Comparison of ENCODE assay signal across 12 cellular contexts in genomic region chr13:102873653-102874052, GRCh38. TPM values are rescaled to one million over a fixed set of nuclear protein-coding genes. Genes with fewer than 3 reads are reported as not detected.
DNase-seq lines count a peak whose midpoint lies in the region; ATAC-seq and TF ChIP-seq lines count a peak whose summit lies in the region.
"Had no signal": no experiment of that assay in that cellular context is flagged by ENCODE, and none has a peak within 500 bp of the region (broad histone marks: within the 10 kb centered on the region; RNA-seq: fewer than 3 reads in every experiment).

No MANE protein-coding gene starts in this region.

- no peaks in the 10 kb centered on the region; the same call in 1 of the 2 replicates for H3K9me2 ChIP-seq in SK-N-SH

- peaks cover 17% of the 10 kb centered on the region for H3K36me3 ChIP-seq in brain microvascular endothelial cell (replicated peaks)
- H3K36me3 ChIP-seq in SK-N-SH (replicated peaks in 1 of 2; ENCODE audit: control insufficient read depth in 1 of 2, insufficient read depth in 2 of 2, low read length in 1 of 2): peaks cover 48 to 67% of the 10 kb centered on the region in 2 experiments

- H3K4me3 ChIP-seq in brain microvascular endothelial cell (ENCODE audit: low read depth, low read length) (no peak overlapping the region), SK-N-SH (ENCODE audit: low read depth in 2 of 2, low read length in 1 of 2) (no peak overlapping the region)
- H3K4me3 ChIP-seq: gastroesophageal sphincter, lung had no signal

- no peak overlapping the region for H3K4me2 ChIP-seq in SK-N-SH

- 54% methylated on average over 3 of the region's 3 CpGs for WGBS in SK-N-SH (ENCODE audit: low lambda C conversion rate)

- TF ChIP-seq EP300 in SK-N-SH (IDR thresholded peaks at IDR 0.05; ENCODE audit: borderline replicate concordance in 1 of 2, low read depth in 1 of 2, low read length in 1 of 2): no peak

- POLR2A ChIA-PET in SK-N-SH (lab: Yijun Ruan, JAX): no interaction called here

- H3K27ac ChIP-seq in brain microvascular endothelial cell: no peak overlapping the region
- no peak overlapping the region for H3K27ac ChIP-seq in caudate nucleus (ENCODE audit: low read depth, low read length)
- no peak overlapping the region for H3K27ac ChIP-seq in SK-N-SH (ENCODE audit: low read depth in 2 of 2, low read length in 1 of 2)
- H3K27ac ChIP-seq: gastroesophageal sphincter had no signal

- H3K9me3 ChIP-seq in SK-N-SH: no peaks in the 10 kb centered on the region
- H3K9me3 ChIP-seq: gastroesophageal sphincter had no signal

- no peak for TF ChIP-seq CTCF in GM20000 (IDR thresholded peaks at IDR 0.05; ENCODE audit: extremely low read depth, missing control alignments)
- TF ChIP-seq CTCF in brain microvascular endothelial cell (IDR thresholded peaks at IDR 0.05; ENCODE audit: low read depth, low read length, missing control alignments): no peak
- no peak for TF ChIP-seq CTCF in SK-N-SH (IDR thresholded peaks at IDR 0.05)

- H3K9ac ChIP-seq in SK-N-SH: no peak overlapping the region

- CTCF ChIA-PET in SK-N-SH (lab: Yijun Ruan, JAX): interaction anchor here (0.6 to 1.1 kb wide), 2 partner anchors 11 to 284 kb away, joined by 3 read pairs; no protein-coding TSS in a partner anchor

- H3K4me1 ChIP-seq in SK-N-SH (ENCODE audit: control insufficient read depth in 1 of 2, insufficient read depth in 2 of 2, low read depth in 1 of 2, low read length in 1 of 2): peaks cover 0 to 5% of the 10 kb centered on the region in 2 experiments; a peak in 1 of 4 replicates

- ATAC-seq in HG03060 (IDR thresholded peaks at IDR 0.05; ENCODE audit: low read depth, unreplicated experiment): peak; percentile 87
- ATAC-seq: gastroesophageal sphincter had no signal

- no peak overlapping the region for H2AFZ ChIP-seq in SK-N-SH (ENCODE audit: low read depth)

- peaks cover 3% of the 10 kb centered on the region; the same call in 1 of the 2 replicates for H3K79me2 ChIP-seq in SK-N-SH (ENCODE audit: insufficient read depth)

- H3K27me3 ChIP-seq in brain microvascular endothelial cell (replicated peaks) (no peaks in the 10 kb centered on the region), SK-N-SH (ENCODE audit: insufficient read depth) (no peaks in the 10 kb centered on the region)
- H3K27me3 ChIP-seq: gastroesophageal sphincter had no signal

- in situ Hi-C loops in brain microvascular endothelial cell (cut with HindIII; ENCODE audit: low pct_ligation_motif_present, low sequenced_read_pairs): loop anchor here (25.0 kb wide), 1 partner anchor 286 kb away; the partner anchor contains the start of gene TPP2

- DNase-seq in ELR (ENCODE audit: low read depth) (peak; percentile 40), GM20000 (ENCODE audit: low spot score) (peak; percentile 11), brain microvascular endothelial cell (peak; percentile 24), C1 segment of cervical spinal cord (lab: John Stamatoyannopoulos, UW) (no peak), caudate nucleus (lab: John Stamatoyannopoulos, UW) (no peak), SK-N-SH (no peak), COR-L47 (lab: John Stamatoyannopoulos, UW) (no peak)
- DNase-seq: activated T-cell treated with anti-CD3 and anti-CD28 coated beads, Interleukin-2, amount 50 U/mL, for 48 hours; Karpas-422 had no signal

- H3F3A ChIP-seq in SK-N-SH (replicated peaks; ENCODE audit: insufficient read depth): no peaks in the 10 kb centered on the region

- H4K20me1 ChIP-seq in SK-N-SH (ENCODE audit: insufficient read depth): peaks cover 5% of the 10 kb centered on the region; the same call in 1 of the 2 replicates

- TF ChIP-seq RAD21 in SK-N-SH (IDR thresholded peaks at IDR 0.05; ENCODE audit: low read length): no peak

TF ChIP-seq in SK-N-SH, 30 proteins besides CTCF, POLR2A, EP300 and RAD21:
- TF ChIP-seq RCOR1 (IDR thresholded peaks at IDR 0.05; ENCODE audit: low read length) (no peak), FOSL2 (IDR thresholded peaks at IDR 0.05; ENCODE audit: borderline replicate concordance, low read depth) (no peak), SMC3 (IDR thresholded peaks at IDR 0.05; ENCODE audit: low read depth, low read length) (no peak), FOXJ3 (CRISPR knock-in tag; IDR thresholded peaks at IDR 0.05) (no peak), ELF1 (IDR thresholded peaks at IDR 0.05) (no peak), USF2 (IDR thresholded peaks at IDR 0.05; ENCODE audit: borderline replicate concordance, low read depth, low read length) (no peak), EZH2phosphoT487 (IDR thresholded peaks at IDR 0.05; ENCODE audit: borderline replicate concordance, low read depth) (no peak), FOXM1 (IDR thresholded peaks at IDR 0.05; ENCODE audit: low read depth) (no peak), RXRA (IDR thresholded peaks at IDR 0.05; ENCODE audit: borderline replicate concordance, low read depth) (no peak), MEF2A (IDR thresholded peaks at IDR 0.05; ENCODE audit: borderline replicate concordance, low read depth) (no peak), NRF1 (IDR thresholded peaks at IDR 0.05; ENCODE audit: low read depth, low read length) (no peak), TAF1 (IDR thresholded peaks at IDR 0.05; ENCODE audit: borderline replicate concordance, low read depth, low read length) (no peak)
- TF ChIP-seq, protein P1, sequence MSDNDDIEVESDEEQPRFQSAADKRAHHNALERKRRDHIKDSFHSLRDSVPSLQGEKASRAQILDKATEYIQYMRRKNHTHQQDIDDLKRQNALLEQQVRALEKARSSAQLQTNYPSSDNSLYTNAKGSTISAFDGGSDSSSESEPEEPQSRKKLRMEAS (IDR thresholded peaks at IDR 0.05; ENCODE audit: low read depth): no peak
- TF ChIP-seq, protein P2, sequence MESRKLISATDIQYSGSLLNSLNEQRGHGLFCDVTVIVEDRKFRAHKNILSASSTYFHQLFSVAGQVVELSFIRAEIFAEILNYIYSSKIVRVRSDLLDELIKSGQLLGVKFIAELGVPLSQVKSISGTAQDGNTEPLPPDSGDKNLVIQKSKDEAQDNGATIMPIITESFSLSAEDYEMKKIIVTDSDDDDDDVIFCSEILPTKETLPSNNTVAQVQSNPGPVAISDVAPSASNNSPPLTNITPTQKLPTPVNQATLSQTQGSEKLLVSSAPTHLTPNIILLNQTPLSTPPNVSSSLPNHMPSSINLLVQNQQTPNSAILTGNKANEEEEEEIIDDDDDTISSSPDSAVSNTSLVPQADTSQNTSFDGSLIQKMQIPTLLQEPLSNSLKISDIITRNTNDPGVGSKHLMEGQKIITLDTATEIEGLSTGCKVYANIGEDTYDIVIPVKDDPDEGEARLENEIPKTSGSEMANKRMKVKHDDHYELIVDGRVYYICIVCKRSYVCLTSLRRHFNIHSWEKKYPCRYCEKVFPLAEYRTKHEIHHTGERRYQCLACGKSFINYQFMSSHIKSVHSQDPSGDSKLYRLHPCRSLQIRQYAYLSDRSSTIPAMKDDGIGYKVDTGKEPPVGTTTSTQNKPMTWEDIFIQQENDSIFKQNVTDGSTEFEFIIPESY (IDR thresholded peaks at IDR 0.05; ENCODE audit: borderline replicate concordance, low read depth): no peak
- TF ChIP-seq, protein P3, sequence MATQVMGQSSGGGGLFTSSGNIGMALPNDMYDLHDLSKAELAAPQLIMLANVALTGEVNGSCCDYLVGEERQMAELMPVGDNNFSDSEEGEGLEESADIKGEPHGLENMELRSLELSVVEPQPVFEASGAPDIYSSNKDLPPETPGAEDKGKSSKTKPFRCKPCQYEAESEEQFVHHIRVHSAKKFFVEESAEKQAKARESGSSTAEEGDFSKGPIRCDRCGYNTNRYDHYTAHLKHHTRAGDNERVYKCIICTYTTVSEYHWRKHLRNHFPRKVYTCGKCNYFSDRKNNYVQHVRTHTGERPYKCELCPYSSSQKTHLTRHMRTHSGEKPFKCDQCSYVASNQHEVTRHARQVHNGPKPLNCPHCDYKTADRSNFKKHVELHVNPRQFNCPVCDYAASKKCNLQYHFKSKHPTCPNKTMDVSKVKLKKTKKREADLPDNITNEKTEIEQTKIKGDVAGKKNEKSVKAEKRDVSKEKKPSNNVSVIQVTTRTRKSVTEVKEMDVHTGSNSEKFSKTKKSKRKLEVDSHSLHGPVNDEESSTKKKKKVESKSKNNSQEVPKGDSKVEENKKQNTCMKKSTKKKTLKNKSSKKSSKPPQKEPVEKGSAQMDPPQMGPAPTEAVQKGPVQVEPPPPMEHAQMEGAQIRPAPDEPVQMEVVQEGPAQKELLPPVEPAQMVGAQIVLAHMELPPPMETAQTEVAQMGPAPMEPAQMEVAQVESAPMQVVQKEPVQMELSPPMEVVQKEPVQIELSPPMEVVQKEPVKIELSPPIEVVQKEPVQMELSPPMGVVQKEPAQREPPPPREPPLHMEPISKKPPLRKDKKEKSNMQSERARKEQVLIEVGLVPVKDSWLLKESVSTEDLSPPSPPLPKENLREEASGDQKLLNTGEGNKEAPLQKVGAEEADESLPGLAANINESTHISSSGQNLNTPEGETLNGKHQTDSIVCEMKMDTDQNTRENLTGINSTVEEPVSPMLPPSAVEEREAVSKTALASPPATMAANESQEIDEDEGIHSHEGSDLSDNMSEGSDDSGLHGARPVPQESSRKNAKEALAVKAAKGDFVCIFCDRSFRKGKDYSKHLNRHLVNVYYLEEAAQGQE (IDR thresholded peaks at IDR 0.05; ENCODE audit: low read depth, low read length): no peak
TF ChIP-seq in SK-N-SH: peak in this region for 0.

RNA-seq across cellular contexts. Expression of gene ERCC5, which starts 27.8 kb away (rescaled TPM):
- polyA plus RNA-seq in SK-N-SH (2012; rRNA removed): 14.1 and 19.0 TPM in 2 replicates
- polyA plus RNA-seq in SK-N-SH (2012; cell fraction: cytosol; rRNA removed): 13.5 and 16.6 TPM in 2 replicates
- polyA plus RNA-seq in SK-N-SH (2012; cell fraction: nucleus; rRNA removed): 20.1 and 37.5 TPM in 2 replicates

Comparison
In these comparisons a context has a peak if more than half of its experiments do, and no peak if none do; other contexts are left out.
1. DNase-seq: peak in ELR (single experiment), GM20000 (single experiment) and brain microvascular endothelial cell (single experiment); none in C1 segment of cervical spinal cord (0 of 14), caudate nucleus (0 of 61), SK-N-SH (single experiment) and COR-L47 (single experiment).